In the genomic region with DNA sequence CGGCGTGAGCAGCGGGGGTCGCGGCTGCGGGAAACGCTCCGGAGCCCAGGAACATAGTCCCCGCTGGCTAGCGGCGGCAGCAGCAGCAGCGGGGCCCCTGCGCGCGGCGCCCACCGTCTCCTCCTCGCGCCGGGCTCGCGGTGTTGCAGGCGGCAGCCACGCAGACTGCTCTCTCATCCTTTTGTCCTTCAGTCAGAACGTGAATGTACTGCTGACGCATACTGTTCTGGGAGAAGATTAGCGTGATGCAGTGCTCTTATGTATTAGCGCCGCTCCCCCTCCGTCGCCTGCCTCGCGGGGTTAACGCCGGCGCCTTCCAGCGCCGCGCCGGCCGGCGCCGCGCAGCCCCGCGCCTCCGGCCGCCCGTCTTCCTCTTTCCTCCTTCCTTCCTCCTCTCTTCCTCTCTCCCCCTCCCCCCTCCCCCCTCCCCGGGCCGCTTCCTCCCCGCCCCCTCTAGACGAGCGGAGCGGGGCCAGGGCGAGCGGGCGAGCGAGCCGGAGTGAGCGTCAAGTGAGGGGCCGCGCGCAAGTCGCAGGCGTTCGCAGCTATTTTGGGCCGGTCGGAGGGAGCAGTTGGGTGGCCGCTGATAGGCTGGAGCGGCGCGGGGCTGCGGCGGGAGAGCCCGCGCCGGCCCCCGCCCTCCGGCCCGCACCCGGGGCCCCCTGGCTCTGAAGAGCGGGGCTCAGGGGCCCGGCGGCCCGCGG, we compare ENCODE assay signal across 8 cellular contexts. TPM values are rescaled to one million over a fixed set of nuclear protein-coding genes. Genes with fewer than 3 reads are reported as not detected.
DNase-seq lines count a peak whose midpoint lies in the region; ATAC-seq and TF ChIP-seq lines count a peak whose summit lies in the region.

No MANE protein-coding gene starts in this region.

- ATAC-seq in HG03108 (IDR thresholded peaks at IDR 0.05; ENCODE audit: unreplicated experiment) (peak; percentile 39), Right ventricle myocardium superior (ENCODE audit: poor library complexity) (peak; percentile 74)

- H3K4me1 Mint-ChIP-seq in progenitor cell of endocrine pancreas (ENCODE audit: low read depth): peaks cover 22% of the 10 kb centered on the region

- peak; percentile 37 for TF ChIP-seq CTCF in progenitor cell of endocrine pancreas (IDR thresholded peaks at IDR 0.05; ENCODE audit: unreplicated experiment)

- intact Hi-C loops in Right ventricle myocardium superior (cut with DNase I): no loop called here

- H3K4me3 Mint-ChIP-seq in progenitor cell of endocrine pancreas (ENCODE audit: low read depth): peak overlapping the region; percentile 82

- DNase-seq in activated gamma-delta T cell treated with Interleukin-2 at 50 U/mL for 16 hours: peak; percentile 37
- no peak for DNase-seq in activated gamma-delta T cell (lab: John Stamatoyannopoulos, UW)
- peak; percentile 77 to 81 for DNase-seq in SJSA1 (ENCODE audit: low read depth in 1 of 2, low spot score in 2 of 2)
- peak; percentile 10 for DNase-seq in activated naive CD8-positive, alpha-beta T cell treated with anti-CD3 and anti-CD28 coated beads, Interleukin-2, amount 50 U/mL, for 16 hours (ENCODE audit: low read depth, low spot score)
- DNase-seq in Right ventricle myocardium superior: peak; percentile 61
- peak; percentile 44 for DNase-seq in progenitor cell of endocrine pancreas (ENCODE audit: low spot score, unreplicated experiment)

- H3K27ac ChIP-seq in SJSA1 (no peak overlapping the region), urinary bladder (ENCODE audit: low read depth) (no peak overlapping the region)

- no peaks in the 10 kb centered on the region for H3K9me3 Mint-ChIP-seq in progenitor cell of endocrine pancreas (ENCODE audit: low read depth)

- H3K27me3 ChIP-seq in SJSA1 (replicated peaks): no peaks in the 10 kb centered on the region

- peaks cover 13% of the 10 kb centered on the region for H3K4me1 ChIP-seq in SJSA1 (replicated peaks)
- peaks cover 2% of the 10 kb centered on the region for H3K4me1 ChIP-seq in urinary bladder (ENCODE audit: insufficient read depth)

- H3K36me3 ChIP-seq in SJSA1 (peaks cover 13% of the 10 kb centered on the region), urinary bladder (ENCODE audit: insufficient read depth) (no peaks in the 10 kb centered on the region)

- peaks cover 8% of the 10 kb centered on the region for H3K36me3 Mint-ChIP-seq in progenitor cell of endocrine pancreas (ENCODE audit: insufficient read depth)

- H3K27ac Mint-ChIP-seq in progenitor cell of endocrine pancreas: peak overlapping the region; percentile 91

- peaks cover 9% of the 10 kb centered on the region for H3K27me3 Mint-ChIP-seq in progenitor cell of endocrine pancreas

- H3K4me3 ChIP-seq in SJSA1: peak overlapping the region; percentile 49
- H3K4me3 ChIP-seq in urinary bladder (ENCODE audit: low read depth, low read length): peak overlapping the region; percentile 75

- WGBS in urinary bladder: under 1% methylated on average over 87 of the region's 87 CpGs

- H3K9me3 ChIP-seq in SJSA1 (replicated peaks): no peaks in the 10 kb centered on the region; the same call in 1 of the 2 replicates

RNA-seq across cellular contexts. Expression of a gene that starts 0.8 kb away (rescaled TPM):
- total RNA-seq in SJSA1 (2014; rRNA removed; shearing (Covaris generic)): 0.34 and 1.4 TPM in 2 replicates
- total RNA-seq in Right ventricle myocardium superior (1.9 TPM), progenitor cell of endocrine pancreas (15.9 and 19.4 TPM in 2 replicates), urinary bladder (3.2 TPM)
- 0.98 TPM for polyA plus RNA-seq in urinary bladder
